21 cellular contexts compared by ENCODE assay signal in genomic region chr2:16612490-16612889, GRCh38. TPM values are rescaled to one million over a fixed set of nuclear protein-coding genes. Genes with fewer than 3 reads are reported as not detected.
DNase-seq lines count a peak whose midpoint lies in the region; ATAC-seq and TF ChIP-seq lines count a peak whose summit lies in the region.
"Had no signal": no experiment of that assay in that cellular context is flagged by ENCODE, and none has a peak within 500 bp of the region (broad histone marks: within the 10 kb centered on the region; RNA-seq: fewer than 3 reads in every experiment).

No MANE protein-coding gene starts in this region.

- H3K27me3 Mint-ChIP-seq in CD14-positive monocyte (ENCODE audit: low read depth in 3 of 3) (peaks cover 0 to 4% (median 0%) of the 10 kb centered on the region in 3 donors), memory B cell (no peaks in the 10 kb centered on the region)

- H3K36me3 ChIP-seq in trophoblast cell (ENCODE audit: control insufficient read depth in 1 of 2, insufficient read depth in 2 of 2, low read length in 2 of 2) (peaks cover 2 to 6% of the 10 kb centered on the region in 2 experiments), esophagus muscularis mucosa (peaks cover 0 to 23% (median 0%) of the 10 kb centered on the region in 4 donors)

- no peak overlapping the region for H3K4ac ChIP-seq in trophoblast cell (ENCODE audit: low read depth, low read length)

- peaks cover 10% of the 10 kb centered on the region for H3K79me1 ChIP-seq in trophoblast cell (ENCODE audit: low read length)

- H2BK5ac ChIP-seq in trophoblast cell (ENCODE audit: low read depth, low read length, poor library complexity): no peak overlapping the region

- WGBS in trophoblast cell (ENCODE audit: extremely low coverage, insufficient coverage, insufficient read length): no CpG with 5 or more reads among the region's 4 CpGs
- WGBS in lower leg skin, 2 donors: 82 to 89% methylated on average over 4 of the region's 4 CpGs
- WGBS in esophagus muscularis mucosa: 97% methylated on average over 4 of the region's 4 CpGs

- H3K4me1 Mint-ChIP-seq in CD14-positive monocyte: peaks cover 61% of the 10 kb centered on the region
- peaks cover 38% of the 10 kb centered on the region for H3K4me1 Mint-ChIP-seq in memory B cell

- no peak overlapping the region for H2BK12ac ChIP-seq in trophoblast cell (ENCODE audit: low read length)

- peak overlapping the region; percentile 49 for H3K4me3 ChIP-seq in trophoblast cell (ENCODE audit: low read depth, low read length)
- no peak overlapping the region for H3K4me3 ChIP-seq in lower leg skin (ENCODE audit: low read depth, poor library complexity, severe bottlenecking)
- H3K4me3 ChIP-seq in esophagus muscularis mucosa: no peak overlapping the region
- H3K4me3 ChIP-seq: A549, GM12878, GM23338 had no signal

- peaks cover 6% of the 10 kb centered on the region in 2 experiments for H3K4me1 ChIP-seq in trophoblast cell (ENCODE audit: control insufficient read depth in 1 of 2, insufficient read depth in 2 of 2, low read length in 2 of 2)
- peaks cover 25 to 45% (median 38%) of the 10 kb centered on the region in 4 donors for H3K4me1 ChIP-seq in esophagus muscularis mucosa
- H3K4me1 ChIP-seq: A549, Caco-2 had no signal

- intact Hi-C loops in CD14-positive monocyte (cut with micrococcal nuclease) (loop anchor here (5.0 kb wide), 2 partner anchors 115 to 145 kb away; no protein-coding TSS in a partner anchor), lower leg skin (cut with DNase I; ENCODE audit: low total_unique reads) (loop anchor here (10.0 kb wide), 1 partner anchor 968 kb away; no protein-coding TSS in a partner anchor), esophagus muscularis mucosa (cut with DNase I) (no loop called here)

- peaks cover 2% of the 10 kb centered on the region for H3K79me2 ChIP-seq in trophoblast cell (ENCODE audit: control insufficient read depth, insufficient read depth, low read length, poor library complexity)

- no peak for ATAC-seq in memory B cell (ENCODE audit: low read depth)
- ATAC-seq: A549; CD8-positive, alpha-beta T cell; GM12878; GM23338; HCT116 had no signal

- no peak overlapping the region for H3K4me2 ChIP-seq in trophoblast cell (ENCODE audit: low read length)
- H3K4me2 ChIP-seq: A549, GM23338 had no signal

- no peak overlapping the region for H4K12ac ChIP-seq in trophoblast cell (ENCODE audit: low read depth, low read length)

- H2AK5ac ChIP-seq in trophoblast cell (ENCODE audit: low read length): no peak overlapping the region

- H2BK120ac ChIP-seq in trophoblast cell (ENCODE audit: insufficient read depth, low read length, poor library complexity): no peak overlapping the region

- H2AFZ ChIP-seq in trophoblast cell (ENCODE audit: insufficient read depth, low read length, poor library complexity): no peak overlapping the region
- H2AFZ ChIP-seq: GM23338 had no signal

- H3K27ac ChIP-seq in trophoblast cell (ENCODE audit: low read depth, low read length) (no peak overlapping the region), esophagus muscularis mucosa (replicated peaks in 1 of 4) (no peak overlapping the region)
- H3K27ac ChIP-seq: A549 had no signal

- H4K8ac ChIP-seq in trophoblast cell (ENCODE audit: low read depth, low read length): no peak overlapping the region

- H3K4me3 Mint-ChIP-seq in CD14-positive monocyte (no peak overlapping the region), memory B cell (no peak overlapping the region)
- H3K4me3 Mint-ChIP-seq: CD4-positive, CD25-positive, alpha-beta regulatory T cell; CD8-positive, alpha-beta T cell; GM23338; H9 had no signal

- H3K23ac ChIP-seq in trophoblast cell (ENCODE audit: low read length): no peak overlapping the region

- H3K36me3 Mint-ChIP-seq in CD14-positive monocyte: peaks cover 79 to 83% of the 10 kb centered on the region in 2 donors
- H3K36me3 Mint-ChIP-seq in memory B cell: peaks cover 26% of the 10 kb centered on the region
- H3K36me3 Mint-ChIP-seq: CD4-positive, CD25-positive, alpha-beta regulatory T cell; CD8-positive, alpha-beta T cell had no signal

- TF ChIP-seq POLR2A in lower leg skin (IDR thresholded peaks at IDR 0.05): no peak
- TF ChIP-seq POLR2A in esophagus muscularis mucosa (IDR thresholded peaks at IDR 0.05; ENCODE audit: low read depth): no peak

- H4K91ac ChIP-seq in trophoblast cell (ENCODE audit: low read depth, low read length): no peak overlapping the region

- DNase-seq in CD14-positive monocyte (ENCODE audit: low spot score): peak; percentile 22
- DNase-seq in memory B cell (ENCODE audit: low spot score in 2 of 2): no peak
- no peak for DNase-seq in trophoblast cell
- DNase-seq in lower leg skin (ENCODE audit: low spot score in 2 of 2): no peak
- DNase-seq in esophagus muscularis mucosa (ENCODE audit: extremely low spot score): no peak
- no peak for DNase-seq in amniotic stem cell (lab: John Stamatoyannopoulos, UW)
- DNase-seq: 8988T; C1 segment of cervical spinal cord; Caco-2; CD4-positive, CD25-positive, alpha-beta regulatory T cell; CD8-positive, alpha-beta T cell; DMS 273 treated with DMSO at 0.1 percent for 48 hours; DMS79; EL; GDM1; H9 had no signal

- H3K18ac ChIP-seq in trophoblast cell (ENCODE audit: low read length): no peak overlapping the region

- H3K14ac ChIP-seq in trophoblast cell (ENCODE audit: low read length): no peak overlapping the region

- no peak overlapping the region for H3K9ac ChIP-seq in trophoblast cell (ENCODE audit: low read length)

- no peak for TF ChIP-seq EP300 in esophagus muscularis mucosa (IDR thresholded peaks at IDR 0.05)

- no peaks in the 10 kb centered on the region for H3K9me3 ChIP-seq in trophoblast cell (ENCODE audit: insufficient read depth, low read depth, low read length)
- no peaks in the 10 kb centered on the region for H3K9me3 ChIP-seq in esophagus muscularis mucosa
- H3K9me3 ChIP-seq: A549, Caco-2 had no signal

- no peak for TF ChIP-seq CTCF in CD14-positive monocyte (IDR thresholded peaks at IDR 0.05)
- no peak for TF ChIP-seq CTCF in lower leg skin (IDR thresholded peaks at IDR 0.05)
- TF ChIP-seq CTCF in esophagus muscularis mucosa (IDR thresholded peaks at IDR 0.05): no peak

- H3K27me3 ChIP-seq in trophoblast cell (ENCODE audit: insufficient read depth, low read length): no peaks in the 10 kb centered on the region
- H3K27me3 ChIP-seq in esophagus muscularis mucosa: no peaks in the 10 kb centered on the region

- H3K27ac Mint-ChIP-seq in CD14-positive monocyte: peak overlapping the region in 1 of 7 donors; percentile 48
- H3K27ac Mint-ChIP-seq in memory B cell: peak overlapping the region; percentile 25
- H3K27ac Mint-ChIP-seq: CD4-positive, CD25-positive, alpha-beta regulatory T cell; CD8-positive, alpha-beta T cell; GM23338; H9 had no signal

- peaks cover 0 to 2% (median 0%) of the 10 kb centered on the region in 7 donors for H3K9me3 Mint-ChIP-seq in CD14-positive monocyte
- no peaks in the 10 kb centered on the region for H3K9me3 Mint-ChIP-seq in memory B cell
- H3K9me3 Mint-ChIP-seq: CD4-positive, CD25-positive, alpha-beta regulatory T cell; CD8-positive, alpha-beta T cell; GM23338; H9 had no signal

RNA-seq across cellular contexts. Expression of gene CYRIA, which starts 53.1 kb away (rescaled TPM):
- 100 to 1,000 TPM in 1 of 2 donors, 10 to 100 TPM in 1; 72.4 to 101 TPM for polyA plus RNA-seq in CD14-positive monocyte
- polyA plus RNA-seq in trophoblast cell (2013): 98.2 and 109 TPM in 2 replicates
- total RNA-seq in lower leg skin (1 to 10 TPM in 3 of 4 donors, under 1 TPM in 1; 0.80 to 5.5 (median 1.6) TPM), esophagus muscularis mucosa (10 to 100 TPM; 10.3 to 13.3 (median 11.2) TPM)
- total RNA-seq: CD4-positive, CD25-positive, alpha-beta regulatory T cell had no signal
- polyA plus RNA-seq: BJ had no signal
